In the genomic region with DNA sequence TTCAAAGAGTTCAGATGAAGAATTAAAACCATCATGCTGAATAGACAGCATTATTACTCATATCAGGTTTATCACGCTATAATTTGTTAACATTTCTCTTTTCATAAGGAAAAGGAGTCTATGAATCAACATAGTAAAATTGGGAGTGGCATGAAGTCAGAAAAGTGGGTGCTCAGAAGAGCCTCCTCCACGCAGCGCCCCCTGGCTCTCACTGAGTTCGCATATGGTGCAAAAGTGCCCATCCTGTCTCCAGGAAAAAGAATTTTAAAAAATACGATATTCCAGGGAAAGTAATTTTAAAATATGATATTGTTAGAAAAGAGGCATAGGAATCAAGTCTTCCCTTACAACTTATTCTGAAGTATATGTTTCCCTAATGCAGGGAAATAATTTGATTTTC, we compare ENCODE assay signal across 27 cellular contexts.
"Had no signal": no experiment of that assay in that cellular context is flagged by ENCODE, and none has a peak within 500 bp of the region (broad histone marks: within the 10 kb centered on the region; RNA-seq: fewer than 3 reads in every experiment).

No MANE protein-coding gene starts in this region.

- ATAC-seq: activated T-helper 17 cell treated with anti-CD3 and anti-CD28 coated beads, Interleukin-2, amount 50 U/mL, for 72 hours; T-helper 17 cell had no signal

- H3K4me3 Mint-ChIP-seq: activated CD4-positive, alpha-beta memory T cell treated with anti-CD3 and anti-CD28 coated beads for 36 hours; activated CD4-positive, alpha-beta T cell treated with anti-CD3 and anti-CD28 coated beads, Interleukin-2, amount 10 ng/mL, durations not matched to agents 7 days and 5 days; activated naive CD4-positive, alpha-beta T cell treated with anti-CD3 and anti-CD28 coated beads for 36 hours; activated naive CD8-positive, alpha-beta T cell; activated T-helper 17 cell treated with anti-CD3 and anti-CD28 coated beads, Interleukin-2, amount 50 U/mL, for 72 hours; T-helper 17 cell had no signal

- FAIRE-seq: astrocyte, colon had no signal

- H3K27me3 Mint-ChIP-seq: activated CD4-positive, alpha-beta memory T cell treated with anti-CD3 and anti-CD28 coated beads for 36 hours; activated CD4-positive, alpha-beta T cell treated with anti-CD3 and anti-CD28 coated beads, Interleukin-2, amount 10 ng/mL, durations not matched to agents 7 days and 5 days; activated naive CD8-positive, alpha-beta T cell; activated T-helper 17 cell treated with anti-CD3 and anti-CD28 coated beads, Interleukin-2, amount 50 U/mL, for 72 hours had no signal

- H3K36me3 Mint-ChIP-seq: activated CD4-positive, alpha-beta memory T cell treated with anti-CD3 and anti-CD28 coated beads for 36 hours; activated naive CD8-positive, alpha-beta T cell had no signal

- H3K27ac Mint-ChIP-seq: activated CD4-positive, alpha-beta memory T cell treated with anti-CD3 and anti-CD28 coated beads for 36 hours; activated CD4-positive, alpha-beta T cell treated with anti-CD3 and anti-CD28 coated beads, Interleukin-2, amount 10 ng/mL, durations not matched to agents 7 days and 5 days; activated naive CD4-positive, alpha-beta T cell treated with anti-CD3 and anti-CD28 coated beads for 36 hours; activated naive CD8-positive, alpha-beta T cell; activated T-helper 17 cell treated with anti-CD3 and anti-CD28 coated beads, Interleukin-2, amount 50 U/mL, for 72 hours; T-helper 17 cell had no signal

- H3K4me1 Mint-ChIP-seq: activated CD4-positive, alpha-beta T cell treated with anti-CD3 and anti-CD28 coated beads, Interleukin-2, amount 10 ng/mL, durations not matched to agents 7 days and 5 days; activated T-helper 17 cell treated with anti-CD3 and anti-CD28 coated beads, Interleukin-2, amount 50 U/mL, for 72 hours; T-helper 17 cell had no signal

- H3K27me3 ChIP-seq: brain microvascular endothelial cell, cardiac muscle cell, Peyer's patch had no signal

- DNase-seq: activated CD4-positive, alpha-beta memory T cell treated with anti-CD3 and anti-CD28 coated beads for 36 hours; activated CD4-positive, alpha-beta T cell treated with anti-CD3 and anti-CD28 coated beads, Interleukin-2, amount 10 ng/mL, durations not matched to agents 7 days and 5 days; activated CD4-positive, CD25-positive, alpha-beta regulatory T cell; activated CD8-positive, alpha-beta memory T cell treated with anti-CD3 and anti-CD28 coated beads for 24 hours; activated gamma-delta T cell; activated naive CD4-positive, alpha-beta T cell treated with anti-CD3 and anti-CD28 coated beads for 36 hours; activated T-cell treated with anti-CD3 and anti-CD28 coated beads, Interleukin-2, amount 50 U/mL, for 48 hours; amygdala; brain microvascular endothelial cell; cerebellar nuclear complex; Kasumi-1; NCI-H1048; NCI-H1417; NCI-H2029 treated with DMSO at 0.1 percent for 48 hours; NCI-H510A treated with DMSO at 0.1 percent for 48 hours; NCI-H69; NK-92 treated with Interleukin-12 subunit alpha and Interleukin-12 subunit beta, amount 100 ng/mL, for 24 hours; Peyer's patch; SIG-M5; T-helper 17 cell; T-helper 9 cell had no signal

- H3K4me3 ChIP-seq: cardiac muscle cell, Peyer's patch had no signal

- H3K4me1 ChIP-seq: Peyer's patch had no signal

- H3K27ac ChIP-seq: brain microvascular endothelial cell, cardiac muscle cell, Peyer's patch, RWPE1 had no signal

- H3K36me3 ChIP-seq: brain microvascular endothelial cell, cardiac muscle cell, Peyer's patch had no signal
